24 cellular contexts compared by ENCODE assay signal in the genomic region with DNA sequence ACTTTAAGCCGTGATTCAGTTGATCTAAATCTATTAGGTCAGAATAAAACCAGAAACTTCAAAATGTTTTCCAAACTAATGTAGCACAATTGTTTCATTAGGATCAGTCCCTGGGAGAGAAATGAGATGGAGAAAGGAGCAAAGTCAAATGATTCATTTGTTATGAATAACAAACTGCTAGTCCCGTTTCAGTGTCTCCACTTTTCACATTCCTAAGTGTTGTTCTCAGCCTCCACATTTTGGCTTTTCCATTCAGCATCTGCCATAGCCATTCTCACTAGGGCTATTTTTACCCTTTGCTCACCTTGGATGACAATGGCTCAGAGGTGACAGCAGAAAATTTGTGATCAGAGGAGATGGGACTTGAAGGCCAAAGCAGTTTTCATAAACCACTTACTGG.
A peak's percentile ranks its signal among the peaks of the same experiment; 100 is the strongest.
DNase-seq lines count a peak whose midpoint lies in the region; ATAC-seq, FAIRE-seq and TF ChIP-seq lines count a peak whose summit lies in the region.
"Had no signal": no experiment of that assay in that cellular context is flagged by ENCODE, and none has a peak within 500 bp of the region (broad histone marks: within the 10 kb centered on the region; RNA-seq: fewer than 3 reads in every experiment).

No MANE protein-coding gene starts in this region.

- H2AFZ ChIP-seq in mesenchymal stem cell (ENCODE audit: low read depth, low read length), result no peak overlapping the region

- no peaks in the 10 kb centered on the region for H3K79me1 ChIP-seq in mesenchymal stem cell (replicated peaks; ENCODE audit: low read length, poor library complexity, severe bottlenecking)

- ATAC-seq in HG02763 (IDR thresholded peaks at IDR 0.05; ENCODE audit: unreplicated experiment) (no peak), HG03520 (IDR thresholded peaks at IDR 0.05; ENCODE audit: unreplicated experiment) (no peak)

- H3K4me1 ChIP-seq in HUES48 (ENCODE audit: control insufficient read depth, insufficient read depth, low read length) (no peaks in the 10 kb centered on the region), mesenchymal stem cell (ENCODE audit: control insufficient read depth, insufficient read depth, low read depth, low read length) (peaks cover 2% of the 10 kb centered on the region), transverse colon (no peaks in the 10 kb centered on the region)

- H2BK5ac ChIP-seq in mesenchymal stem cell (ENCODE audit: low read depth, low read length, poor library complexity, severe bottlenecking), result no peak overlapping the region

- no peak for TF ChIP-seq POLR2A in GM12892 (IDR thresholded peaks at IDR 0.05; ENCODE audit: low read depth, low read length)
- no peak for TF ChIP-seq POLR2A in transverse colon (IDR thresholded peaks at IDR 0.05)

- H3K4me2 ChIP-seq in mesenchymal stem cell (ENCODE audit: low read length, poor library complexity, severe bottlenecking), result no peak overlapping the region

- H2BK15ac ChIP-seq in mesenchymal stem cell (ENCODE audit: low read depth, poor library complexity, severe bottlenecking), result no peak overlapping the region

- H3K4ac ChIP-seq in mesenchymal stem cell (ENCODE audit: low read depth in 1 of 2, low read length in 2 of 2), result no peak overlapping the region

- 30% methylated on average over 2 of the region's 2 CpGs for WGBS in mesenchymal stem cell
- WGBS in transverse colon (ENCODE audit: low coverage in 1 of 2), 2 donors, result 26 to 46% methylated on average over 2 of the region's 2 CpGs

- in situ Hi-C loops in transverse colon (cut with MboI; ENCODE audit: low pct_ligation_motif_present in 1 of 4, low pct_unique_long_range_greater_than_20kb in 1 of 4, low sequenced_read_pairs in 3 of 4), result no loop called here

- TF ChIP-seq CTCF in epithelial cell of esophagus (IDR thresholded peaks at IDR 0.05; ENCODE audit: insufficient read depth, low read depth, low read length, missing control alignments) (no peak), transverse colon (IDR thresholded peaks at IDR 0.05) (no peak)

- H2BK120ac ChIP-seq in mesenchymal stem cell (ENCODE audit: low read depth, low read length), result no peak overlapping the region

- no peaks in the 10 kb centered on the region for H3K36me3 ChIP-seq in HUES48 (ENCODE audit: control insufficient read depth, insufficient read depth, low read length)
- no peaks in the 10 kb centered on the region for H3K36me3 ChIP-seq in mesenchymal stem cell (ENCODE audit: control insufficient read depth in 1 of 2, insufficient read depth in 2 of 2, low read depth in 1 of 2, low read length in 2 of 2)
- no peaks in the 10 kb centered on the region for H3K36me3 ChIP-seq in transverse colon
- H3K36me3 ChIP-seq: MG63 had no signal

- no peak overlapping the region for H3K4me3 ChIP-seq in HUES48 (ENCODE audit: low read depth, low read length)
- H3K4me3 ChIP-seq in epithelial cell of esophagus (ENCODE audit: low read length), result no peak overlapping the region
- no peak overlapping the region for H3K4me3 ChIP-seq in mesenchymal stem cell (ENCODE audit: insufficient read depth in 1 of 2, low read depth in 1 of 2, low read length in 2 of 2)
- H3K4me3 ChIP-seq in transverse colon, result no peak overlapping the region
- H3K4me3 ChIP-seq: MG63 had no signal

- no peaks in the 10 kb centered on the region for H3K9me3 ChIP-seq in HUES48 (ENCODE audit: control insufficient read depth, insufficient read depth, low read length)
- peaks cover 11% of the 10 kb centered on the region for H3K9me3 ChIP-seq in mesenchymal stem cell (ENCODE audit: control insufficient read depth, low read length)
- H3K9me3 ChIP-seq in transverse colon, result peaks cover 0 to 3% of the 10 kb centered on the region in 2 donors
- H3K9me3 ChIP-seq: MG63 had no signal

- no peak overlapping the region for H4K91ac ChIP-seq in mesenchymal stem cell (ENCODE audit: low read length)

- H3K23ac ChIP-seq in mesenchymal stem cell (ENCODE audit: low read length in 2 of 2), result no peak overlapping the region

- no peak overlapping the region for H2BK12ac ChIP-seq in mesenchymal stem cell (ENCODE audit: low read length in 2 of 2)

- no peak overlapping the region for H3K9ac ChIP-seq in HUES48 (ENCODE audit: low read depth, low read length)
- peak overlapping the region; percentile 35 for H3K9ac ChIP-seq in mesenchymal stem cell (ENCODE audit: low read length)

- DNase-seq in AG08396 (ENCODE audit: low spot score) (peak; percentile 5), epithelial cell of esophagus (ENCODE audit: low read depth) (peak; percentile 32), mesenchymal stem cell (no peak), GM12892 (ENCODE audit: insufficient read length) (no peak), transverse colon (no peak)
- DNase-seq: 8988T; CD4-positive, alpha-beta T cell; DMS153; GF-D8; HFFc6; Karpas-422; MG63; NCI-H1092; NCI-H146; NCI-H2029 treated with DMSO at 0.1 percent for 48 hours; NCI-H2171 treated with DMSO at 0.1 percent for 48 hours; Right ventricle myocardium superior had no signal

- FAIRE-seq in GM12892 (lab: Jason Lieb, UNC), result no peak
- FAIRE-seq: GM12891, GM18507, H54, HTR-8/SVneo had no signal

- no peak for TF ChIP-seq EP300 in transverse colon (IDR thresholded peaks at IDR 0.05; ENCODE audit: low read depth)

- H2AK5ac ChIP-seq in mesenchymal stem cell (ENCODE audit: low read length, severe bottlenecking), result no peak overlapping the region

- H3K27me3 ChIP-seq in HUES48 (ENCODE audit: control insufficient read depth, insufficient read depth, low read length) (no peaks in the 10 kb centered on the region), mesenchymal stem cell (ENCODE audit: control insufficient read depth in 1 of 2, insufficient read depth in 1 of 2, low read length in 2 of 2) (no peaks in the 10 kb centered on the region), transverse colon (no peaks in the 10 kb centered on the region)
- H3K27me3 ChIP-seq: MG63 had no signal

- intact Hi-C loops in transverse colon (cut with DNase I; ENCODE audit: low total_unique reads), result no loop called here

- H3K27ac ChIP-seq in HUES48 (ENCODE audit: low read depth, low read length), result peak overlapping the region; percentile 48
- no peak overlapping the region for H3K27ac ChIP-seq in mesenchymal stem cell (ENCODE audit: low read length, poor library complexity, severe bottlenecking)
- no peak overlapping the region for H3K27ac ChIP-seq in transverse colon

- no peak overlapping the region for H3K18ac ChIP-seq in mesenchymal stem cell (ENCODE audit: low read depth in 1 of 2, low read length in 2 of 2)

- no peak overlapping the region for H3K14ac ChIP-seq in mesenchymal stem cell (ENCODE audit: low read length in 2 of 2)

- no peak overlapping the region for H4K8ac ChIP-seq in mesenchymal stem cell (ENCODE audit: low read length)

Comparison
In these comparisons a context has a peak if more than half of its experiments do, and no peak if none do; other contexts are left out.
1. DNase-seq: peak in AG08396 (single experiment) and epithelial cell of esophagus (single experiment); none in mesenchymal stem cell (single experiment), GM12892 (single experiment) and transverse colon (single experiment).